Comparison of ENCODE assay signal across 8 cellular contexts in the genomic region with DNA sequence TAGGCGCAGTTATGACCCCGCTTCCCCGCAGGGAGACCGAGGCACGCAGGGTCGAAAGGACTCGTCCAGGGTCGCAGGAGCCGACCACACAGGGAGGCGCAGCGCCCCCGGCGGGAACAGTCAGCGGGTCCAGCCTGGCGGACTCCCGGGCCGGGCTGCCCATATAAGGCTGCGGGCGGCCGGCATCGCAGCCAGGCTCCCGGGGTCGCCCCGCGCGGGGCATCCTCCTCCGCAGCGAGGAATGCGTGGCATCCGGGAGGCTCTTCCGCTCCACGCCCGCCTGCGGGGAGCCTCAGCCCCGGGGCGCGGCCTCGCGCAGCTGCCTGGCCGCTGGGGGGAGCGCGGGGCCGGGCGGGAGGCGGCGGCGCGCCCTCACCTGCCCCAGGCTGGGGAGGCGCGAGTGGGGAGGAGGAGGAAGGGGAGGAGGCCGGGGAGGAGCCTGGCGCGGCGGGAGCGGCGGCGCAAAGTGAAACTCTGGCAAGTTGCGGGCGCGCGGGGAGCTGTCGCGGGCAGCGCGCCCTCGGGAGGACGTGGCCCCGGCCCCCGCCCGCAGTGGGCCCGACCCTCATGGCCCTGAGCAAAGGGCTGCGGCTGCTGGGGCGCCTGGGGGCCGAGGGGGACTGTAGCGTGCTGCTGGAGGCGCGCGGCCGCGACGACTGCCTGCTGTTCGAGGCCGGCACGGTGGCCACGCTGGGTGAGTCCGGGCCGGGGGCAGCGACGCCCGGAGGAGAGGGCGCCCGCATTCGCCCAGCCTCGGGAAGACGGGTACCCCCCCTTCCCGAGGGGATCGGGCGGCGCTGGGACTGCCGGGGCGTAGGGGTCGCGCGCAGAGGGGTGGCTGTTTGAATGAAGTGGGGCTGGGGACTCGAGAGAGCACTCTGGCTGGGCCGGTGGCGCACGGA. TPM values are rescaled to one million over a fixed set of nuclear protein-coding genes. Genes with fewer than 3 reads are reported as not detected.
A peak's percentile ranks its signal among the peaks of the same experiment; 100 is the strongest.
DNase-seq lines count a peak whose midpoint lies in the region; ATAC-seq, FAIRE-seq and TF ChIP-seq lines count a peak whose summit lies in the region.

A gene with protein sequence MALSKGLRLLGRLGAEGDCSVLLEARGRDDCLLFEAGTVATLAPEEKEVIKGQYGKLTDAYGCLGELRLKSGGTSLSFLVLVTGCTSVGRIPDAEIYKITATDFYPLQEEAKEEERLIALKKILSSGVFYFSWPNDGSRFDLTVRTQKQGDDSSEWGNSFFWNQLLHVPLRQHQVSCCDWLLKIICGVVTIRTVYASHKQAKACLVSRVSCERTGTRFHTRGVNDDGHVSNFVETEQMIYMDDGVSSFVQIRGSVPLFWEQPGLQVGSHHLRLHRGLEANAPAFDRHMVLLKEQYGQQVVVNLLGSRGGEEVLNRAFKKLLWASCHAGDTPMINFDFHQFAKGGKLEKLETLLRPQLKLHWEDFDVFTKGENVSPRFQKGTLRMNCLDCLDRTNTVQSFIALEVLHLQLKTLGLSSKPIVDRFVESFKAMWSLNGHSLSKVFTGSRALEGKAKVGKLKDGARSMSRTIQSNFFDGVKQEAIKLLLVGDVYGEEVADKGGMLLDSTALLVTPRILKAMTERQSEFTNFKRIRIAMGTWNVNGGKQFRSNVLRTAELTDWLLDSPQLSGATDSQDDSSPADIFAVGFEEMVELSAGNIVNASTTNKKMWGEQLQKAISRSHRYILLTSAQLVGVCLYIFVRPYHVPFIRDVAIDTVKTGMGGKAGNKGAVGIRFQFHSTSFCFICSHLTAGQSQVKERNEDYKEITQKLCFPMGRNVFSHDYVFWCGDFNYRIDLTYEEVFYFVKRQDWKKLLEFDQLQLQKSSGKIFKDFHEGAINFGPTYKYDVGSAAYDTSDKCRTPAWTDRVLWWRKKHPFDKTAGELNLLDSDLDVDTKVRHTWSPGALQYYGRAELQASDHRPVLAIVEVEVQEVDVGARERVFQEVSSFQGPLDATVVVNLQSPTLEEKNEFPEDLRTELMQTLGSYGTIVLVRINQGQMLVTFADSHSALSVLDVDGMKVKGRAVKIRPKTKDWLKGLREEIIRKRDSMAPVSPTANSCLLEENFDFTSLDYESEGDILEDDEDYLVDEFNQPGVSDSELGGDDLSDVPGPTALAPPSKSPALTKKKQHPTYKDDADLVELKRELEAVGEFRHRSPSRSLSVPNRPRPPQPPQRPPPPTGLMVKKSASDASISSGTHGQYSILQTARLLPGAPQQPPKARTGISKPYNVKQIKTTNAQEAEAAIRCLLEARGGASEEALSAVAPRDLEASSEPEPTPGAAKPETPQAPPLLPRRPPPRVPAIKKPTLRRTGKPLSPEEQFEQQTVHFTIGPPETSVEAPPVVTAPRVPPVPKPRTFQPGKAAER (N-terminal part only) (plus strand): TSS at position 469 of the 902 bp plus-strand sequence. CDS start 99 bp downstream, at position 568.

- peak; percentile 84 for ATAC-seq in GM21390 (IDR thresholded peaks at IDR 0.05; ENCODE audit: unreplicated experiment)

- H3K4me3 ChIP-seq in SJSA1 (peak within 1 kb of the TSS; percentile 99), osteoblast (ENCODE audit: insufficient read depth, low read length) (peak within 1 kb of the TSS; percentile 91), thymus (ENCODE audit: low read length) (peak within 1 kb of the TSS; percentile 80)

- peak; percentile 87 for DNase-seq in Calu3
- DNase-seq in HTR-8/SVneo (ENCODE audit: insufficient read length, low spot score): peak; percentile 66
- peak; percentile 78 to 81 for DNase-seq in SJSA1 (ENCODE audit: low read depth in 1 of 2, low spot score in 2 of 2)
- DNase-seq in activated naive CD4-positive, alpha-beta T cell (lab: John Stamatoyannopoulos, UW): peak; percentile 29 to 80 (median 54)
- peak; percentile 76 for DNase-seq in globus pallidus (ENCODE audit: low spot score)
- peak; percentile 97 for DNase-seq in osteoblast (ENCODE audit: insufficient read length, low spot score, missing footprints)

- CTCF ChIA-PET in Calu3 (lab: Charles Lee): interaction anchor here (1.0 to 2.0 kb wide), 5 partner anchors 13 to 79 kb away, joined by 3 to 10 read pairs (median 4); no protein-coding TSS in a partner anchor

- WGBS in thymus: under 1% methylated on average over 108 of the region's 108 CpGs

- H3K36me3 Mint-ChIP-seq in Calu3 (ENCODE audit: insufficient read depth, unreplicated experiment): peaks cover 36% of the 10 kb centered on the region

- H3K27me3 ChIP-seq in SJSA1 (replicated peaks) (no peaks in the 10 kb centered on the region), osteoblast (ENCODE audit: insufficient read depth, low read length) (no peaks in the 10 kb centered on the region), thymus (ENCODE audit: control insufficient read depth, insufficient read depth) (no peaks in the 10 kb centered on the region)

- no peaks in the 10 kb centered on the region for H3K9me3 Mint-ChIP-seq in Calu3 (ENCODE audit: low read depth, unreplicated experiment)

- peak within 1 kb of the TSS; percentile 93 for H3K4me2 ChIP-seq in osteoblast (ENCODE audit: insufficient read depth, low read length)

- peaks cover 30% of the 10 kb centered on the region for H3K4me1 Mint-ChIP-seq in Calu3 (ENCODE audit: low read depth, unreplicated experiment)

- H3K27ac ChIP-seq in SJSA1: peak within 1 kb of the TSS; percentile 52
- H3K27ac ChIP-seq in osteoblast (ENCODE audit: low read depth, low read length): peak within 1 kb of the TSS; percentile 88
- H3K27ac ChIP-seq in thymus (ENCODE audit: low read depth): peak within 1 kb of the TSS; percentile 68

- intact Hi-C loops in Calu3 (cut with micrococcal nuclease; ENCODE audit: unreplicated experiment): loop anchor here (2.0 kb wide), 1 partner anchor 91 kb away; no protein-coding TSS in a partner anchor

- peak within 1 kb of the TSS; percentile 80 for H2AFZ ChIP-seq in osteoblast (ENCODE audit: low read length)

- TF ChIP-seq CTCF in Calu3 (IDR thresholded peaks at IDR 0.05; ENCODE audit: unreplicated experiment) (peak; percentile 37), osteoblast (IDR thresholded peaks at IDR 0.05; ENCODE audit: extremely low read depth, low read depth, low read length) (peak; percentile 49)

- H3K4me1 ChIP-seq in SJSA1 (replicated peaks): peaks cover 46% of the 10 kb centered on the region
- H3K4me1 ChIP-seq in osteoblast (ENCODE audit: insufficient read depth, low read length): peaks cover 29% of the 10 kb centered on the region
- no peaks in the 10 kb centered on the region for H3K4me1 ChIP-seq in thymus (ENCODE audit: control insufficient read depth, insufficient read depth, low read length)

- H3K36me3 ChIP-seq in SJSA1: peaks cover 7% of the 10 kb centered on the region
- peaks cover 3% of the 10 kb centered on the region for H3K36me3 ChIP-seq in osteoblast (ENCODE audit: insufficient read depth, low read length)
- no peaks in the 10 kb centered on the region for H3K36me3 ChIP-seq in thymus (ENCODE audit: control insufficient read depth, insufficient read depth)

- H3K27ac Mint-ChIP-seq in Calu3 (ENCODE audit: unreplicated experiment): peak within 1 kb of the TSS; percentile 63

- peaks cover 4% of the 10 kb centered on the region for H4K20me1 ChIP-seq in osteoblast (ENCODE audit: insufficient read depth, low read length)

- peak; percentile 57 for FAIRE-seq in HTR-8/SVneo (lab: Jason Lieb, UNC)

- H3K79me2 ChIP-seq in osteoblast (ENCODE audit: insufficient read depth, low read length): peaks cover 46% of the 10 kb centered on the region

- H3K9me3 ChIP-seq in SJSA1 (replicated peaks): peaks cover 4% of the 10 kb centered on the region; the same call in 1 of the 2 replicates
- no peaks in the 10 kb centered on the region for H3K9me3 ChIP-seq in osteoblast (ENCODE audit: low read depth, low read length)
- no peaks in the 10 kb centered on the region for H3K9me3 ChIP-seq in thymus (ENCODE audit: control insufficient read depth)

- peak within 1 kb of the TSS; percentile 79 for H3K4me3 Mint-ChIP-seq in Calu3 (ENCODE audit: low read depth, unreplicated experiment)

- no TSS peak for BruUV-seq in Calu3 (replicated peaks; lab: Mats Ljungman, UMichigan)

- H3K27me3 Mint-ChIP-seq in Calu3 (ENCODE audit: unreplicated experiment): peaks cover 19% of the 10 kb centered on the region

RNA-seq across cellular contexts. Expression of the gene that starts here (rescaled TPM):
- total RNA-seq in Calu3 (2022): 26.8 and 29.1 TPM in 2 replicates
- 20.9 and 23.7 TPM in 2 replicates for total RNA-seq in SJSA1 (2014; rRNA removed; shearing (Covaris generic))
- total RNA-seq in osteoblast: 91.6 and 94.8 TPM in 2 replicates
- 8.2 TPM for polyA plus RNA-seq in thymus

Comparison
In these comparisons a context has a peak if more than half of its experiments do, and no peak if none do; other contexts are left out.
1. Peak in every context shown above with its lines: DNase-seq, ATAC-seq, H3K4me3 ChIP-seq and H3K27ac ChIP-seq.